In the genomic region with DNA sequence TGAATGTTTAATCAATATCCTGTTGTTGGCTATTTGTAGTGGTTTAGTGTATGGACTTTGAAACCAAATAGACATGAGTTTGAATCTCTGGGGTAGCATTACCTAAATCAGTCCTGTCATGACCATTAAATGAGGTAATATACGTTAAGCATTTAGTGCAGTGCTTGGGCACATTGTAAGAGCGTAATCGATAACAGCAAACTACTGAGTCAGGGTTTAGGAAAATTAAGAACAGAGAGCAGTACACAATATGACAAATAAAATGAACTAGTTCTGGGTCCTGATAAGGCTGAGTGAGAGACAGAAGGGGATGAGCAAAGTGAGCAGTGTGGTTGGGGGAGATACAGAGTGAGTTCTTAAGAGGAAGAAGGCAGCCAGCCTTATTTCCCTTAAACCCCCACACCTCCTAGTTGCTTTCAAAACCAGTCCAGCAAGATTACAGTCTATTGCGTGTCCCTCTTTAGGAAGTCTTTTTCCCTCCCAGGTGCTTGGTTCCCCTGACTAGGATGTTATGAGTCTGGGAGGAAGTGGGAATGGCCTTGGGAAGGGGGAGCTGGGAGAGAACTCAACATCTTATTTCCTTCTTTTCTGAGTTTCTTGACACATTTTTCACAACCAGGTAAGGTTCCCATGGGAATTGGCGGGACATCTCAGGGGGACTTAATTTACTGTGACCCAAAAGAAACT, we compare ENCODE assay signal across 1 cellular context.
TF ChIP-seq lines count a peak whose summit lies in the region.

No MANE protein-coding gene starts in this region.

TF ChIP-seq in GM23338, 12 proteins besides CTCF, POLR2A, EP300 and RAD21:
- TF ChIP-seq, protein P1, sequence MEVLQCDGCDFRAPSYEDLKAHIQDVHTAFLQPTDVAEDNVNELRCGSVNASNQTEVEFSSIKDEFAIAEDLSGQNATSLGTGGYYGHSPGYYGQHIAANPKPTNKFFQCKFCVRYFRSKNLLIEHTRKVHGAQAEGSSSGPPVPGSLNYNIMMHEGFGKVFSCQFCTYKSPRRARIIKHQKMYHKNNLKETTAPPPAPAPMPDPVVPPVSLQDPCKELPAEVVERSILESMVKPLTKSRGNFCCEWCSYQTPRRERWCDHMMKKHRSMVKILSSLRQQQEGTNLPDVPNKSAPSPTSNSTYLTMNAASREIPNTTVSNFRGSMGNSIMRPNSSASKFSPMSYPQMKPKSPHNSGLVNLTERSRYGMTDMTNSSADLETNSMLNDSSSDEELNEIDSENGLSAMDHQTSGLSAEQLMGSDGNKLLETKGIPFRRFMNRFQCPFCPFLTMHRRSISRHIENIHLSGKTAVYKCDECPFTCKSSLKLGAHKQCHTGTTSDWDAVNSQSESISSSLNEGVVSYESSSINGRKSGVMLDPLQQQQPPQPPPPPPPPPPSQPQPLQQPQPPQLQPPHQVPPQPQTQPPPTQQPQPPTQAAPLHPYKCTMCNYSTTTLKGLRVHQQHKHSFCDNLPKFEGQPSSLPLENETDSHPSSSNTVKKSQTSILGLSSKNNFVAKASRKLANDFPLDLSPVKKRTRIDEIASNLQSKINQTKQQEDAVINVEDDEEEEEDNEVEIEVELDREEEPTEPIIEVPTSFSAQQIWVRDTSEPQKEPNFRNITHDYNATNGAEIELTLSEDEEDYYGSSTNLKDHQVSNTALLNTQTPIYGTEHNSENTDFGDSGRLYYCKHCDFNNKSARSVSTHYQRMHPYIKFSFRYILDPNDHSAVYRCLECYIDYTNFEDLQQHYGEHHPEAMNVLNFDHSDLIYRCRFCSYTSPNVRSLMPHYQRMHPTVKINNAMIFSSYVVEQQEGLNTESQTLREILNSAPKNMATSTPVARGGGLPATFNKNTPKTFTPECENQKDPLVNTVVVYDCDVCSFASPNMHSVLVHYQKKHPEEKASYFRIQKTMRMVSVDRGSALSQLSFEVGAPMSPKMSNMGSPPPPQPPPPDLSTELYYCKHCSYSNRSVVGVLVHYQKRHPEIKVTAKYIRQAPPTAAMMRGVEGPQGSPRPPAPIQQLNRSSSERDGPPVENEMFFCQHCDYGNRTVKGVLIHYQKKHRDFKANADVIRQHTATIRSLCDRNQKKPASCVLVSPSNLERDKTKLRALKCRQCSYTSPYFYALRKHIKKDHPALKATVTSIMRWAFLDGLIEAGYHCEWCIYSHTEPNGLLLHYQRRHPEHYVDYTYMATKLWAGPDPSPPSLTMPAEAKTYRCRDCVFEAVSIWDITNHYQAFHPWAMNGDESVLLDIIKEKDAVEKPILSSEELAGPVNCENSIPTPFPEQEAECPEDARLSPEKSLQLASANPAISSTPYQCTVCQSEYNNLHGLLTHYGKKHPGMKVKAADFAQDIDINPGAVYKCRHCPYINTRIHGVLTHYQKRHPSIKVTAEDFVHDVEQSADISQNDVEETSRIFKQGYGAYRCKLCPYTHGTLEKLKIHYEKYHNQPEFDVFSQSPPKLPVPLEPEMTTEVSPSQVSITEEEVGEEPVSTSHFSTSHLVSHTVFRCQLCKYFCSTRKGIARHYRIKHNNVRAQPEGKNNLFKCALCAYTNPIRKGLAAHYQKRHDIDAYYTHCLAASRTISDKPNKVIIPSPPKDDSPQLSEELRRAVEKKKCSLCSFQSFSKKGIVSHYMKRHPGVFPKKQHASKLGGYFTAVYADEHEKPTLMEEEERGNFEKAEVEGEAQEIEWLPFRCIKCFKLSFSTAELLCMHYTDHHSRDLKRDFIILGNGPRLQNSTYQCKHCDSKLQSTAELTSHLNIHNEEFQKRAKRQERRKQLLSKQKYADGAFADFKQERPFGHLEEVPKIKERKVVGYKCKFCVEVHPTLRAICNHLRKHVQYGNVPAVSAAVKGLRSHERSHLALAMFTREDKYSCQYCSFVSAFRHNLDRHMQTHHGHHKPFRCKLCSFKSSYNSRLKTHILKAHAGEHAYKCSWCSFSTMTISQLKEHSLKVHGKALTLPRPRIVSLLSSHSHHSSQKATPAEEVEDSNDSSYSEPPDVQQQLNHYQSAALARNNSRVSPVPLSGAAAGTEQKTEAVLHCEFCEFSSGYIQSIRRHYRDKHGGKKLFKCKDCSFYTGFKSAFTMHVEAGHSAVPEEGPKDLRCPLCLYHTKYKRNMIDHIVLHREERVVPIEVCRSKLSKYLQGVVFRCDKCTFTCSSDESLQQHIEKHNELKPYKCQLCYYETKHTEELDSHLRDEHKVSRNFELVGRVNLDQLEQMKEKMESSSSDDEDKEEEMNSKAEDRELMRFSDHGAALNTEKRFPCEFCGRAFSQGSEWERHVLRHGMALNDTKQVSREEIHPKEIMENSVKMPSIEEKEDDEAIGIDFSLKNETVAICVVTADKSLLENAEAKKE (CRISPR knock-in tag; IDR thresholded peaks at IDR 0.05): no peak
- no peak for TF ChIP-seq JUNB (IDR thresholded peaks at IDR 0.05; ENCODE audit: unreplicated experiment)
- no peak for TF ChIP-seq ZNF114 (CRISPR knock-in tag; IDR thresholded peaks at IDR 0.05)
- TF ChIP-seq NANOG (IDR thresholded peaks at IDR 0.05; ENCODE audit: borderline replicate concordance): no peak
- no peak for TF ChIP-seq STAT1 (IDR thresholded peaks at IDR 0.05; ENCODE audit: unreplicated experiment)
- TF ChIP-seq, protein P2, sequence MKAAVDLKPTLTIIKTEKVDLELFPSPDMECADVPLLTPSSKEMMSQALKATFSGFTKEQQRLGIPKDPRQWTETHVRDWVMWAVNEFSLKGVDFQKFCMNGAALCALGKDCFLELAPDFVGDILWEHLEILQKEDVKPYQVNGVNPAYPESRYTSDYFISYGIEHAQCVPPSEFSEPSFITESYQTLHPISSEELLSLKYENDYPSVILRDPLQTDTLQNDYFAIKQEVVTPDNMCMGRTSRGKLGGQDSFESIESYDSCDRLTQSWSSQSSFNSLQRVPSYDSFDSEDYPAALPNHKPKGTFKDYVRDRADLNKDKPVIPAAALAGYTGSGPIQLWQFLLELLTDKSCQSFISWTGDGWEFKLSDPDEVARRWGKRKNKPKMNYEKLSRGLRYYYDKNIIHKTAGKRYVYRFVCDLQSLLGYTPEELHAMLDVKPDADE (IDR thresholded peaks at IDR 0.05): no peak
- TF ChIP-seq EZH2 (IDR thresholded peaks at IDR 0.05; ENCODE audit: low read depth, unreplicated experiment): no peak
- no peak for TF ChIP-seq ZNF331 (CRISPR knock-in tag; IDR thresholded peaks at IDR 0.05; ENCODE audit: low read depth)
- TF ChIP-seq, protein P3, sequence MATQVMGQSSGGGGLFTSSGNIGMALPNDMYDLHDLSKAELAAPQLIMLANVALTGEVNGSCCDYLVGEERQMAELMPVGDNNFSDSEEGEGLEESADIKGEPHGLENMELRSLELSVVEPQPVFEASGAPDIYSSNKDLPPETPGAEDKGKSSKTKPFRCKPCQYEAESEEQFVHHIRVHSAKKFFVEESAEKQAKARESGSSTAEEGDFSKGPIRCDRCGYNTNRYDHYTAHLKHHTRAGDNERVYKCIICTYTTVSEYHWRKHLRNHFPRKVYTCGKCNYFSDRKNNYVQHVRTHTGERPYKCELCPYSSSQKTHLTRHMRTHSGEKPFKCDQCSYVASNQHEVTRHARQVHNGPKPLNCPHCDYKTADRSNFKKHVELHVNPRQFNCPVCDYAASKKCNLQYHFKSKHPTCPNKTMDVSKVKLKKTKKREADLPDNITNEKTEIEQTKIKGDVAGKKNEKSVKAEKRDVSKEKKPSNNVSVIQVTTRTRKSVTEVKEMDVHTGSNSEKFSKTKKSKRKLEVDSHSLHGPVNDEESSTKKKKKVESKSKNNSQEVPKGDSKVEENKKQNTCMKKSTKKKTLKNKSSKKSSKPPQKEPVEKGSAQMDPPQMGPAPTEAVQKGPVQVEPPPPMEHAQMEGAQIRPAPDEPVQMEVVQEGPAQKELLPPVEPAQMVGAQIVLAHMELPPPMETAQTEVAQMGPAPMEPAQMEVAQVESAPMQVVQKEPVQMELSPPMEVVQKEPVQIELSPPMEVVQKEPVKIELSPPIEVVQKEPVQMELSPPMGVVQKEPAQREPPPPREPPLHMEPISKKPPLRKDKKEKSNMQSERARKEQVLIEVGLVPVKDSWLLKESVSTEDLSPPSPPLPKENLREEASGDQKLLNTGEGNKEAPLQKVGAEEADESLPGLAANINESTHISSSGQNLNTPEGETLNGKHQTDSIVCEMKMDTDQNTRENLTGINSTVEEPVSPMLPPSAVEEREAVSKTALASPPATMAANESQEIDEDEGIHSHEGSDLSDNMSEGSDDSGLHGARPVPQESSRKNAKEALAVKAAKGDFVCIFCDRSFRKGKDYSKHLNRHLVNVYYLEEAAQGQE (IDR thresholded peaks at IDR 0.05; ENCODE audit: unreplicated experiment): no peak
- no peak for TF ChIP-seq EZH2phosphoT487 (IDR thresholded peaks at IDR 0.05; ENCODE audit: unreplicated experiment)
TF ChIP-seq in GM23338: peak in this region for 0.
